Comparison of ENCODE assay signal across 29 cellular contexts in genomic region chr20:64068381-64069208, GRCh38. TPM values are rescaled to one million over a fixed set of nuclear protein-coding genes. Genes with fewer than 3 reads are reported as not detected.
DNase-seq lines count a peak whose midpoint lies in the region; ATAC-seq, FAIRE-seq and TF ChIP-seq lines count a peak whose summit lies in the region.
"Had no signal": no experiment of that assay in that cellular context is flagged by ENCODE, and none has a peak within 500 bp of the region (broad histone marks: within the 10 kb centered on the region; RNA-seq: fewer than 3 reads in every experiment).

No MANE protein-coding gene starts in this region.

- FAIRE-seq in HTR-8/SVneo (lab: Jason Lieb, UNC), result peak; percentile 4
- no peak for FAIRE-seq in frontal cortex (lab: Jason Lieb, UNC)
- FAIRE-seq: A204.1, TTC549 had no signal

- H3K27ac ChIP-seq in RWPE2 (ENCODE audit: poor library complexity, severe bottlenecking) (no peak overlapping the region), esophagus squamous epithelium (no peak overlapping the region)
- H3K27ac ChIP-seq: ascending aorta, cardiac muscle cell, esophagus muscularis mucosa, right atrium auricular region, SJSA1 had no signal

- no peak for TF ChIP-seq POLR2A in erythroblast (IDR thresholded peaks at IDR 0.05; ENCODE audit: low read length)
- TF ChIP-seq POLR2A in esophagus squamous epithelium (IDR thresholded peaks at IDR 0.05), result no peak

- WGBS in esophagus squamous epithelium, 2 donors, result 83% methylated on average over 1 of the region's 12 CpGs; no CpG with 5 or more reads in 1 of the 2 donors

- intact Hi-C loops in activated CD4-positive, alpha-beta memory T cell treated with anti-CD3 and anti-CD28 coated beads for 36 hours (cut with micrococcal nuclease), result loop anchor here (10.0 kb wide), 3 partner anchors 56 to 534 kb away; partner anchors contain the start of genes DNAJC5 and PTK6
- intact Hi-C loops in esophagus squamous epithelium (cut with DNase I), result no loop called here

- TF ChIP-seq CTCF in RWPE2 (IDR thresholded peaks at IDR 0.05; ENCODE audit: poor library complexity, severe bottlenecking) (no peak), esophagus squamous epithelium (IDR thresholded peaks at IDR 0.05) (no peak)

- H3K4me3 ChIP-seq in RWPE2 (ENCODE audit: severe bottlenecking) (no peak overlapping the region), esophagus squamous epithelium (no peak overlapping the region)
- H3K4me3 ChIP-seq: ascending aorta, cardiac muscle cell, esophagus muscularis mucosa, right atrium auricular region, SJSA1 had no signal

- no peaks in the 10 kb centered on the region for H3K27me3 Mint-ChIP-seq in activated CD4-positive, alpha-beta memory T cell treated with anti-CD3 and anti-CD28 coated beads, Interleukin-2, amount 10 ng/mL, durations not matched to agents 7 days and 5 days
- H3K27me3 Mint-ChIP-seq in activated CD4-positive, alpha-beta memory T cell treated with anti-CD3 and anti-CD28 coated beads for 36 hours, result no peaks in the 10 kb centered on the region
- H3K27me3 Mint-ChIP-seq: activated CD4-positive, alpha-beta T cell treated with anti-CD3 and anti-CD28 coated beads for 36 hours; activated naive CD8-positive, alpha-beta T cell; type B pancreatic cell had no signal

- POLR2A ChIA-PET in activated CD4-positive, alpha-beta memory T cell treated with anti-CD3 and anti-CD28 coated beads, Interleukin-2, amount 10 ng/mL, durations not matched to agents 7 days and 5 days (lab: Charles Lee), result interaction anchor here (0.6 to 3.9 kb wide), 6 partner anchors 9 to 546 kb away, joined by 3 to 16 read pairs (median 5); partner anchors contain the start of genes OPRL1 and RGS19
- POLR2A ChIA-PET in activated CD4-positive, alpha-beta memory T cell treated with anti-CD3 and anti-CD28 coated beads for 36 hours (lab: Charles Lee), result no interaction called here

- H3K36me3 Mint-ChIP-seq in activated CD4-positive, alpha-beta memory T cell treated with anti-CD3 and anti-CD28 coated beads, Interleukin-2, amount 10 ng/mL, durations not matched to agents 7 days and 5 days (ENCODE audit: low read depth), result peaks cover 21% of the 10 kb centered on the region
- no peaks in the 10 kb centered on the region for H3K36me3 Mint-ChIP-seq in activated CD4-positive, alpha-beta memory T cell treated with anti-CD3 and anti-CD28 coated beads for 36 hours
- H3K36me3 Mint-ChIP-seq: activated naive CD8-positive, alpha-beta T cell; type B pancreatic cell had no signal

- no peak for ATAC-seq in RWPE2 (ENCODE audit: low read depth)
- ATAC-seq: activated CD4-positive, alpha-beta T cell treated with anti-CD3 and anti-CD28 coated beads for 36 hours; CD8-positive, alpha-beta T cell; left cardiac atrium had no signal

- no peaks in the 10 kb centered on the region for H3K9me3 ChIP-seq in RWPE2 (ENCODE audit: severe bottlenecking)
- H3K9me3 ChIP-seq in esophagus squamous epithelium, result no peaks in the 10 kb centered on the region
- H3K9me3 ChIP-seq: ascending aorta, esophagus muscularis mucosa, right atrium auricular region, SJSA1 had no signal

- no peaks in the 10 kb centered on the region for H3K36me3 ChIP-seq in RWPE2 (ENCODE audit: low read depth)
- peaks cover 0 to 28% (median 4%) of the 10 kb centered on the region in 3 donors for H3K36me3 ChIP-seq in esophagus squamous epithelium

- H3K27ac Mint-ChIP-seq in activated CD4-positive, alpha-beta memory T cell treated with anti-CD3 and anti-CD28 coated beads, Interleukin-2, amount 10 ng/mL, durations not matched to agents 7 days and 5 days, result peak overlapping the region; percentile 62
- no peak overlapping the region for H3K27ac Mint-ChIP-seq in activated CD4-positive, alpha-beta memory T cell treated with anti-CD3 and anti-CD28 coated beads for 36 hours
- H3K27ac Mint-ChIP-seq: activated naive CD8-positive, alpha-beta T cell; CD8-positive, alpha-beta T cell; type B pancreatic cell had no signal

- no peak for DNase-seq in activated CD4-positive, alpha-beta memory T cell treated with anti-CD3 and anti-CD28 coated beads, Interleukin-2, amount 10 ng/mL, durations not matched to agents 7 days and 5 days
- DNase-seq in activated CD4-positive, alpha-beta memory T cell treated with anti-CD3 and anti-CD28 coated beads for 36 hours, result no peak
- DNase-seq in HTR-8/SVneo (ENCODE audit: insufficient read length, low spot score), result no peak
- DNase-seq in RWPE2 (ENCODE audit: low spot score), result peak; percentile 84
- DNase-seq in erythroblast (lab: John Stamatoyannopoulos, UW), result peak; percentile 55 to 82
- no peak for DNase-seq in frontal cortex (ENCODE audit: low spot score in 2 of 2)
- no peak for DNase-seq in DMS79 (lab: John Stamatoyannopoulos, UW)
- DNase-seq in esophagus squamous epithelium (lab: John Stamatoyannopoulos, UW), result no peak
- DNase-seq: activated CD4-positive, alpha-beta T cell treated with anti-CD3 and anti-CD28 coated beads for 36 hours; CD8-positive, alpha-beta T cell; cortex of kidney; foreskin melanocyte; hippocampal formation; left cardiac atrium; NCI-H1694 treated with DMSO at 0.1 percent for 48 hours; NCI-H2171 treated with DMSO at 0.1 percent for 48 hours; stimulated activated CD4-positive, alpha-beta T cell treated with anti-CD3 and anti-CD28 coated beads, Interleukin-2, amount 100 ng/mL, for 24 hours had no signal

- no peaks in the 10 kb centered on the region for H3K9me3 Mint-ChIP-seq in activated CD4-positive, alpha-beta memory T cell treated with anti-CD3 and anti-CD28 coated beads, Interleukin-2, amount 10 ng/mL, durations not matched to agents 7 days and 5 days
- H3K9me3 Mint-ChIP-seq in activated CD4-positive, alpha-beta memory T cell treated with anti-CD3 and anti-CD28 coated beads for 36 hours, result no peaks in the 10 kb centered on the region
- H3K9me3 Mint-ChIP-seq: CD8-positive, alpha-beta T cell; neural crest cell; type B pancreatic cell had no signal

- H3K4me1 Mint-ChIP-seq in activated CD4-positive, alpha-beta memory T cell treated with anti-CD3 and anti-CD28 coated beads, Interleukin-2, amount 10 ng/mL, durations not matched to agents 7 days and 5 days, result peaks cover 65% of the 10 kb centered on the region
- H3K4me1 Mint-ChIP-seq in activated CD4-positive, alpha-beta memory T cell treated with anti-CD3 and anti-CD28 coated beads for 36 hours (ENCODE audit: low read depth), result peaks cover 42% of the 10 kb centered on the region

- H3K4me1 ChIP-seq in RWPE2 (ENCODE audit: insufficient read depth, poor library complexity, severe bottlenecking) (peaks cover 30% of the 10 kb centered on the region), esophagus squamous epithelium (peaks cover 15 to 35% (median 23%) of the 10 kb centered on the region in 3 donors)

- no peaks in the 10 kb centered on the region for H3K27me3 ChIP-seq in RWPE2 (ENCODE audit: insufficient read depth, poor library complexity, severe bottlenecking)
- no peaks in the 10 kb centered on the region for H3K27me3 ChIP-seq in esophagus squamous epithelium
- H3K27me3 ChIP-seq: ascending aorta, cardiac muscle cell, esophagus muscularis mucosa, right atrium auricular region, SJSA1 had no signal

- CTCF ChIA-PET in activated CD4-positive, alpha-beta memory T cell treated with anti-CD3 and anti-CD28 coated beads, Interleukin-2, amount 10 ng/mL, durations not matched to agents 7 days and 5 days (lab: Charles Lee), result interaction anchor here (1.9 kb wide), 1 partner anchor 29 kb away, joined by 6 read pairs; no protein-coding TSS in a partner anchor
- CTCF ChIA-PET in activated CD4-positive, alpha-beta memory T cell treated with anti-CD3 and anti-CD28 coated beads for 36 hours (lab: Charles Lee), result interaction anchor here (1.0 kb wide), 1 partner anchor 28 kb away, joined by 3 read pairs; no protein-coding TSS in a partner anchor

- peak overlapping the region; percentile 24 for H3K4me3 Mint-ChIP-seq in activated CD4-positive, alpha-beta memory T cell treated with anti-CD3 and anti-CD28 coated beads, Interleukin-2, amount 10 ng/mL, durations not matched to agents 7 days and 5 days
- no peak overlapping the region for H3K4me3 Mint-ChIP-seq in activated CD4-positive, alpha-beta memory T cell treated with anti-CD3 and anti-CD28 coated beads for 36 hours
- H3K4me3 Mint-ChIP-seq: activated CD4-positive, alpha-beta T cell treated with anti-CD3 and anti-CD28 coated beads for 36 hours; activated naive CD8-positive, alpha-beta T cell; CD8-positive, alpha-beta T cell; neural crest cell; type B pancreatic cell had no signal

RNA-seq across cellular contexts. Expression of gene TCEA2, which starts 5.6 kb away (rescaled TPM):
- total RNA-seq in activated CD4-positive, alpha-beta memory T cell treated with anti-CD3 and anti-CD28 coated beads, Interleukin-2, amount 10 ng/mL, durations not matched to agents 7 days and 5 days, result 10 to 100 TPM; 66.3 to 74.1 TPM
- 10 to 100 TPM; 27.3 to 29.9 TPM for total RNA-seq in activated CD4-positive, alpha-beta memory T cell treated with anti-CD3 and anti-CD28 coated beads for 36 hours
- 36.7 TPM for total RNA-seq in frontal cortex
- total RNA-seq in esophagus squamous epithelium, result 10 to 100 TPM in 2 of 4 donors, 1 to 10 TPM in 2; 1.8 to 25.2 (median 8.9) TPM

RNA-seq across cellular contexts. Expression of gene RGS19, which starts 10.7 kb away (rescaled TPM):
- 100 to 1,000 TPM; 119 to 122 TPM for total RNA-seq in activated CD4-positive, alpha-beta memory T cell treated with anti-CD3 and anti-CD28 coated beads, Interleukin-2, amount 10 ng/mL, durations not matched to agents 7 days and 5 days
- total RNA-seq in activated CD4-positive, alpha-beta memory T cell treated with anti-CD3 and anti-CD28 coated beads for 36 hours, result 10 to 100 TPM; 43.2 to 44.4 TPM
- 7.7 TPM for total RNA-seq in frontal cortex
- total RNA-seq in esophagus squamous epithelium, result 10 to 100 TPM in 3 of 4 donors, 1 to 10 TPM in 1; 7.4 to 14.4 (median 11.0) TPM

RNA-seq across cellular contexts. Expression of gene OPRL1, which starts 11.3 kb away (rescaled TPM):
- 1 to 10 TPM; 1.2 to 1.6 TPM for total RNA-seq in activated CD4-positive, alpha-beta memory T cell treated with anti-CD3 and anti-CD28 coated beads, Interleukin-2, amount 10 ng/mL, durations not matched to agents 7 days and 5 days
- under 1 TPM; 0.63 to 0.71 TPM for total RNA-seq in activated CD4-positive, alpha-beta memory T cell treated with anti-CD3 and anti-CD28 coated beads for 36 hours
- total RNA-seq in frontal cortex, result 13.5 TPM
- under 1 TPM in 3 of 4 donors, not detected in 1; 0.34 to 0.91 (median 0.76) TPM for total RNA-seq in esophagus squamous epithelium

RNA-seq across cellular contexts. Expression of gene LKAAEAR1, which starts 15.6 kb away (rescaled TPM):
- total RNA-seq in activated CD4-positive, alpha-beta memory T cell treated with anti-CD3 and anti-CD28 coated beads, Interleukin-2, amount 10 ng/mL, durations not matched to agents 7 days and 5 days, result under 1 TPM in 1 of 2 experiments, not detected in 1; 0.38 TPM
- not detected for total RNA-seq in activated CD4-positive, alpha-beta memory T cell treated with anti-CD3 and anti-CD28 coated beads for 36 hours
- total RNA-seq in frontal cortex, result 2.9 TPM
- not detected for total RNA-seq in esophagus squamous epithelium
- total RNA-seq: ascending aorta, esophagus muscularis mucosa, neural crest cell, right atrium auricular region, subcutaneous adipose tissue had no signal

RNA-seq across cellular contexts. Expression of gene SOX18, which starts 19.2 kb away (rescaled TPM):
- under 1 TPM; 0.25 TPM for total RNA-seq in activated CD4-positive, alpha-beta memory T cell treated with anti-CD3 and anti-CD28 coated beads, Interleukin-2, amount 10 ng/mL, durations not matched to agents 7 days and 5 days
- not detected for total RNA-seq in activated CD4-positive, alpha-beta memory T cell treated with anti-CD3 and anti-CD28 coated beads for 36 hours
- 0.41 TPM for total RNA-seq in frontal cortex
- total RNA-seq in esophagus squamous epithelium, result 1 to 10 TPM; 1.3 to 4.5 (median 3.9) TPM
- total RNA-seq: activated CD4-positive, alpha-beta T cell treated with anti-CD3 and anti-CD28 coated beads for 36 hours; CD8-positive, alpha-beta T cell; LHCN-M2; neural crest cell had no signal

Comparison
In these comparisons a context has a peak if more than half of its experiments do, and no peak if none do; other contexts are left out.
1. DNase-seq: peak in RWPE2 (single experiment) and erythroblast (2 of 2); none in activated CD4-positive, alpha-beta memory T cell treated with anti-CD3 and anti-CD28 coated beads, Interleukin-2, amount 10 ng/mL, durations not matched to agents 7 days and 5 days (single experiment), activated CD4-positive, alpha-beta memory T cell treated with anti-CD3 and anti-CD28 coated beads for 36 hours (single experiment), HTR-8/SVneo (single experiment), frontal cortex (0 of 2), DMS79 (single experiment) and esophagus squamous epithelium (single experiment).